20 cellular contexts compared by ENCODE assay signal in the genomic region with DNA sequence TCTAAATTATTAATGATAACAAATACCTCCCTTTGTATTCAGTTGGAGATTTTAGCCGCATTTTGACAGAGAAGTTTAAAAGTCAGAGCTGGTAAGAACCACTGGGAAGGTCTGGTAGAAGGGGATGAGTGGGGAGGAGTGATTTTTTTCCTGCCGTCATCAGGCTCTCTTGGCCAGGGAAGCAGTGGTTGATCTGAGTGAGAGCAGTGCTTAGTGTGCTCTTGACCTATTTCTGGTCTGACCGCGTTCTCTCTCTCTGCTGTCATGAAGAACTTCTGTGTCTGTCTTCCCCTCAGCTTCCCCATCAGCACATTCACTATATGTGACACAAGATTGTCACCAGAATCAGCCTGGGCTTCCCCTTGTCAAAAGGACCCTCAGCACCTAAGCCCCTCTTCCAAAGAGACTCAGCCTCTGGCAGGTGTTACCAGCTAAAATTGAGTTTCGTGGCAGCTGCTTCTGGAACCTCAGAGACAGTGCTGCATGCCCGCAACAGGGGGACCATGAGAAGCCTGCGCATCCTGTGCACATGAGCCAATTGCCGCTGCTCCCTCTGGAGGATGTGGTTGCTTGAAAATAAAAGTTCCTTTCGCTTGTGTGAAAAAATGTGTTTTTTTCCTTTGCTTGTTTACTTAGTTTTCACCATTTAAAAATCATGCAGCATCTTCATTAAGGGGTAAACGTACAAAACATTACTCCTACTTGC.
DNase-seq lines count a peak whose midpoint lies in the region; ATAC-seq and TF ChIP-seq lines count a peak whose summit lies in the region.
"Had no signal": no experiment of that assay in that cellular context is flagged by ENCODE, and none has a peak within 500 bp of the region (broad histone marks: within the 10 kb centered on the region; RNA-seq: fewer than 3 reads in every experiment).

No MANE protein-coding gene starts in this region.

- H3K36me3 ChIP-seq in left ventricle myocardium inferior (no peaks in the 10 kb centered on the region), trophoblast cell (ENCODE audit: control insufficient read depth in 1 of 2, insufficient read depth in 2 of 2, low read length in 2 of 2) (no peaks in the 10 kb centered on the region)

- H3K4me3 ChIP-seq in left ventricle myocardium inferior (no peak overlapping the region), trophoblast cell (ENCODE audit: low read depth, low read length) (no peak overlapping the region)
- H3K4me3 ChIP-seq in Jurkat, Clone E6-1 (ENCODE audit: low read length), result no peak overlapping the region
- H3K4me3 ChIP-seq: PC-9, SK-N-MC had no signal

- no peak for TF ChIP-seq CTCF in left ventricle myocardium inferior (IDR thresholded peaks at IDR 0.05; ENCODE audit: borderline replicate concordance)

- no peak overlapping the region for H3K4ac ChIP-seq in trophoblast cell (ENCODE audit: low read depth, low read length)

- no peak overlapping the region for H3K18ac ChIP-seq in trophoblast cell (ENCODE audit: low read length)

- H2AFZ ChIP-seq in trophoblast cell (ENCODE audit: insufficient read depth, low read length, poor library complexity), result no peak overlapping the region
- H2AFZ ChIP-seq: PC-9 had no signal

- no peak overlapping the region for H2AK5ac ChIP-seq in trophoblast cell (ENCODE audit: low read length)

- ATAC-seq in Right ventricle myocardium inferior, result peak; percentile 63
- peak; percentile 60 for ATAC-seq in effector memory CD8-positive, alpha-beta T cell (replicated peaks)
- ATAC-seq in stimulated activated naive CD8-positive, alpha-beta T cell treated with anti-CD3 and anti-CD28 coated beads, Interleukin-15, amount 100 ng/mL, for 72 hours, result peak; percentile 67

- H3K27ac Mint-ChIP-seq in effector memory CD8-positive, alpha-beta T cell, result no peak overlapping the region
- no peak overlapping the region for H3K27ac Mint-ChIP-seq in stimulated activated naive CD8-positive, alpha-beta T cell treated with anti-CD3 and anti-CD28 coated beads, Interleukin-15, amount 100 ng/mL, for 72 hours
- H3K27ac Mint-ChIP-seq: CD14-positive monocyte, IgD-negative memory B cell had no signal

- H3K9ac ChIP-seq in trophoblast cell (ENCODE audit: low read length), result no peak overlapping the region

- no peak overlapping the region for H2BK12ac ChIP-seq in trophoblast cell (ENCODE audit: low read length)

- H3K14ac ChIP-seq in trophoblast cell (ENCODE audit: low read length), result no peak overlapping the region

- H3K27me3 ChIP-seq in left ventricle myocardium inferior (ENCODE audit: low read depth) (peaks cover 60% of the 10 kb centered on the region), trophoblast cell (ENCODE audit: insufficient read depth, low read length) (no peaks in the 10 kb centered on the region)

- no peak overlapping the region for H3K4me2 ChIP-seq in trophoblast cell (ENCODE audit: low read length)
- H3K4me2 ChIP-seq: PC-9 had no signal

- peaks cover 2% of the 10 kb centered on the region for H3K36me3 Mint-ChIP-seq in effector memory CD8-positive, alpha-beta T cell (ENCODE audit: insufficient read depth)
- H3K36me3 Mint-ChIP-seq: CD14-positive monocyte, IgD-negative memory B cell had no signal

- no peak overlapping the region for H3K23ac ChIP-seq in trophoblast cell (ENCODE audit: low read length)

- H3K9me3 ChIP-seq in left ventricle myocardium inferior (replicated peaks) (no peaks in the 10 kb centered on the region), trophoblast cell (ENCODE audit: insufficient read depth, low read depth, low read length) (no peaks in the 10 kb centered on the region)
- H3K9me3 ChIP-seq: Caco-2 had no signal

- H3K27ac ChIP-seq in left ventricle myocardium inferior (replicated peaks) (no peak overlapping the region), trophoblast cell (ENCODE audit: low read depth, low read length) (no peak overlapping the region)
- H3K27ac ChIP-seq: PC-9, SK-N-MC had no signal

- H2BK120ac ChIP-seq in trophoblast cell (ENCODE audit: insufficient read depth, low read length, poor library complexity), result no peak overlapping the region

- intact Hi-C loops in Right ventricle myocardium inferior (cut with DNase I), result no loop called here
- intact Hi-C loops in left ventricle myocardium inferior (cut with micrococcal nuclease), result no loop called here

- no peak overlapping the region for H4K91ac ChIP-seq in trophoblast cell (ENCODE audit: low read depth, low read length)

- no CpG with 5 or more reads among the region's 10 CpGs for WGBS in trophoblast cell (ENCODE audit: extremely low coverage, insufficient coverage, insufficient read length)

- DNase-seq in Right ventricle myocardium inferior (ENCODE audit: missing footprints) (peak; percentile 59), left ventricle myocardium inferior (no peak), AG08396 (ENCODE audit: low spot score) (no peak), HUDEP-2 (lab: John Stamatoyannopoulos, UW; ENCODE audit: unreplicated experiment in 76 of 76) (no peak), trophoblast cell (no peak)
- DNase-seq in Jurkat, Clone E6-1 (ENCODE audit: low read depth, low spot score), result peak; percentile 72
- DNase-seq in effector memory CD8-positive, alpha-beta T cell, result no peak
- no peak for DNase-seq in stimulated activated naive CD8-positive, alpha-beta T cell treated with anti-CD3 and anti-CD28 coated beads, Interleukin-15, amount 100 ng/mL, for 72 hours
- DNase-seq: Caco-2, DMS153, EL, H7, NCI-H1436, NCI-H2029, NCI-H510A, NCI-H774, PC-9 had no signal

- no peaks in the 10 kb centered on the region for H3K79me2 ChIP-seq in trophoblast cell (ENCODE audit: control insufficient read depth, insufficient read depth, low read length, poor library complexity)

- H3K4me1 Mint-ChIP-seq in effector memory CD8-positive, alpha-beta T cell (ENCODE audit: low read depth in 2 of 2), result peaks cover 0 to 2% of the 10 kb centered on the region in 2 donors
- no peaks in the 10 kb centered on the region for H3K4me1 Mint-ChIP-seq in stimulated activated naive CD8-positive, alpha-beta T cell treated with anti-CD3 and anti-CD28 coated beads, Interleukin-15, amount 100 ng/mL, for 72 hours
- H3K4me1 Mint-ChIP-seq: IgD-negative memory B cell had no signal

- H4K12ac ChIP-seq in trophoblast cell (ENCODE audit: low read depth, low read length), result no peak overlapping the region

- H3K79me1 ChIP-seq in trophoblast cell (ENCODE audit: low read length), result no peaks in the 10 kb centered on the region

- no peak overlapping the region for H2BK5ac ChIP-seq in trophoblast cell (ENCODE audit: low read depth, low read length, poor library complexity)

- peak overlapping the region in 1 of 2 donors; percentile 43 for H3K4me3 Mint-ChIP-seq in effector memory CD8-positive, alpha-beta T cell
- H3K4me3 Mint-ChIP-seq in stimulated activated naive CD8-positive, alpha-beta T cell treated with anti-CD3 and anti-CD28 coated beads, Interleukin-15, amount 100 ng/mL, for 72 hours, result no peak overlapping the region
- H3K4me3 Mint-ChIP-seq: CD14-positive monocyte, IgD-negative memory B cell had no signal

- no peaks in the 10 kb centered on the region for H3K4me1 ChIP-seq in left ventricle myocardium inferior
- no peaks in the 10 kb centered on the region for H3K4me1 ChIP-seq in trophoblast cell (ENCODE audit: control insufficient read depth in 1 of 2, insufficient read depth in 2 of 2, low read length in 2 of 2)
- H3K4me1 ChIP-seq: Caco-2 had no signal

- no peaks in the 10 kb centered on the region for H3K9me3 Mint-ChIP-seq in effector memory CD8-positive, alpha-beta T cell
- no peaks in the 10 kb centered on the region for H3K9me3 Mint-ChIP-seq in stimulated activated naive CD8-positive, alpha-beta T cell treated with anti-CD3 and anti-CD28 coated beads, Interleukin-15, amount 100 ng/mL, for 72 hours
- H3K9me3 Mint-ChIP-seq: IgD-negative memory B cell had no signal

- peaks cover 1 to 22% of the 10 kb centered on the region in 2 donors for H3K27me3 Mint-ChIP-seq in effector memory CD8-positive, alpha-beta T cell
- H3K27me3 Mint-ChIP-seq in stimulated activated naive CD8-positive, alpha-beta T cell treated with anti-CD3 and anti-CD28 coated beads, Interleukin-15, amount 100 ng/mL, for 72 hours, result peaks cover 17% of the 10 kb centered on the region

- H4K8ac ChIP-seq in trophoblast cell (ENCODE audit: low read depth, low read length), result no peak overlapping the region

Comparison
In these comparisons a context has a peak if more than half of its experiments do, and no peak if none do; other contexts are left out.
1. DNase-seq: peak in Right ventricle myocardium inferior (single experiment) and Jurkat, Clone E6-1 (single experiment); none in left ventricle myocardium inferior (single experiment), effector memory CD8-positive, alpha-beta T cell (0 of 3), stimulated activated naive CD8-positive, alpha-beta T cell treated with anti-CD3 and anti-CD28 coated beads, Interleukin-15, amount 100 ng/mL, for 72 hours (0 of 2), AG08396 (single experiment), HUDEP-2 (0 of 76) and trophoblast cell (0 of 2).
2. Peak in every context shown above with its lines, with median percentiles within 50 percentile points of each other: ATAC-seq.